1 cellular context compared by ENCODE assay signal in genomic region chr1:89044970-89045695, GRCh38.
TF ChIP-seq lines count a peak whose summit lies in the region.

No MANE protein-coding gene starts in this region.

TF ChIP-seq in endothelial cell of umbilical vein, 7 proteins besides CTCF, POLR2A, EP300 and RAD21:
- TF ChIP-seq MAX (IDR thresholded peaks at IDR 0.05; ENCODE audit: insufficient read depth, insufficient read length) (no peak), FOS (IDR thresholded peaks at IDR 0.05; ENCODE audit: borderline replicate concordance, insufficient read depth, low read length) (no peak), JUN (IDR thresholded peaks at IDR 0.05; ENCODE audit: borderline replicate concordance, insufficient read depth, insufficient read length, low read depth) (no peak), EZH2 (IDR thresholded peaks at IDR 0.05; ENCODE audit: borderline replicate concordance, low read depth, low read length, severe bottlenecking) (no peak), POLR2AphosphoS5 (IDR thresholded peaks at IDR 0.05; ENCODE audit: insufficient read depth, low read depth, low read length) (no peak), GATA2 (IDR thresholded peaks at IDR 0.05; ENCODE audit: insufficient read depth, insufficient read length, low read depth, low read length) (no peak)
TF ChIP-seq in endothelial cell of umbilical vein: peak in this region for 0.
